ENCODE assay signal across 8 cellular contexts in the genomic region with DNA sequence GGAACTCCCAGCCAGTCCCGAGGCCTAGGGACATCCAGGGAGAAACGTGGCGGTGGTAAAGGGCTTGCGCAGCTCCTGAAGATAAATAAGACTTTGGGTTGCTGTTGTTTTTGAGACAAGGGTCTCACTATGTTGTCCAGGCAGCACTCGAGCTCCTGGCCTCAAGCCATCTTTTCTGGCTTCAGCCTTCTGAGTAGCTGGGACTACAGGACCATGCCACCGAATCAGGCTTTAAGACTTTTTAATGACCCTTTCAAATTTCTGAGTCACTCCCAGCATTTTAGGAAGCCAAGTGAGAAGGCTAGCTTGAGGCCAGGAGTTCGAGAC. TPM values are rescaled to one million over a fixed set of nuclear protein-coding genes. Genes with fewer than 3 reads are reported as not detected.
DNase-seq lines count a peak whose midpoint lies in the region; ATAC-seq and TF ChIP-seq lines count a peak whose summit lies in the region.

No MANE protein-coding gene starts in this region.

- no peak for DNase-seq in activated CD4-positive, alpha-beta T cell treated with anti-CD3 and anti-CD28 coated beads for 36 hours
- DNase-seq in activated CD4-positive, alpha-beta T cell treated with anti-CD3 and anti-CD28 coated beads for 4 hours = no peak
- DNase-seq in adipocyte (ENCODE audit: low read depth) = peak; percentile 48
- DNase-seq in left lobe of liver (ENCODE audit: low spot score) = peak; percentile 52
- DNase-seq in testis = no peak
- DNase-seq in GM13976 (ENCODE audit: low spot score) = no peak
- DNase-seq in GM19238 (ENCODE audit: insufficient read length, low spot score) = no peak

- TF ChIP-seq POLR2A in testis (IDR thresholded peaks at IDR 0.05) = no peak

- H3K27me3 Mint-ChIP-seq in activated CD4-positive, alpha-beta T cell treated with anti-CD3 and anti-CD28 coated beads for 36 hours = no peaks in the 10 kb centered on the region

- no peaks in the 10 kb centered on the region for H3K9me3 ChIP-seq in adipocyte (ENCODE audit: control insufficient read depth, low read length)
- H3K9me3 ChIP-seq in testis = no peaks in the 10 kb centered on the region

- peak overlapping the region; percentile 93 to 99 for H3K27ac ChIP-seq in testis

- peak overlapping the region; percentile 90 for H3K27ac Mint-ChIP-seq in activated CD4-positive, alpha-beta T cell treated with anti-CD3 and anti-CD28 coated beads for 36 hours

- POLR2A ChIA-PET in activated CD4-positive, alpha-beta T cell treated with anti-CD3 and anti-CD28 coated beads for 36 hours (lab: Charles Lee) = interaction anchor here (0.7 to 1.8 kb wide), 3 partner anchors 10 to 66 kb away, joined by 3 to 6 read pairs (median 4); no protein-coding TSS in a partner anchor

- peak overlapping the region; percentile 98 for H3K9ac ChIP-seq in adipocyte (ENCODE audit: low read length)

- H3K4me1 ChIP-seq in adipocyte (ENCODE audit: control insufficient read depth, insufficient read depth, low read length) = peaks cover 14% of the 10 kb centered on the region
- peaks cover 5% of the 10 kb centered on the region for H3K4me1 ChIP-seq in testis

- H3K36me3 ChIP-seq in adipocyte (ENCODE audit: control insufficient read depth, insufficient read depth, low read length, severe bottlenecking) (no peaks in the 10 kb centered on the region), testis (ENCODE audit: low read depth, missing control alignments) (no peaks in the 10 kb centered on the region)

- in situ Hi-C loops in GM13976 (cut with MboI; ENCODE audit: low sequenced_read_pairs, unreplicated experiment) = no loop called here

- H3K4me3 ChIP-seq in adipocyte (ENCODE audit: low read length) = peak overlapping the region; percentile 94
- peak overlapping the region; percentile 89 to 92 for H3K4me3 ChIP-seq in testis

- no peak for ATAC-seq in activated CD4-positive, alpha-beta T cell treated with anti-CD3 and anti-CD28 coated beads for 36 hours
- no peak for ATAC-seq in left lobe of liver
- no peak for ATAC-seq in GM19463 (IDR thresholded peaks at IDR 0.05; ENCODE audit: unreplicated experiment)

- WGBS in testis, 2 donors = 28 to 30% methylated on average over 7 of the region's 7 CpGs

- H3K4me3 Mint-ChIP-seq in activated CD4-positive, alpha-beta T cell treated with anti-CD3 and anti-CD28 coated beads for 36 hours = peak overlapping the region; percentile 91

- H3K36me3 Mint-ChIP-seq in activated CD4-positive, alpha-beta T cell treated with anti-CD3 and anti-CD28 coated beads for 36 hours (ENCODE audit: low read depth) = no peaks in the 10 kb centered on the region

- intact Hi-C loops in activated CD4-positive, alpha-beta T cell treated with anti-CD3 and anti-CD28 coated beads for 36 hours (cut with DNase I, micrococcal nuclease) = loop anchor here (1.0 to 5.0 kb wide), 12 partner anchors 68 to 527 kb away; a partner anchor contains a TSS
- intact Hi-C loops in testis (cut with DNase I; ENCODE audit: low total_unique reads) = no loop called here

- CTCF ChIA-PET in activated CD4-positive, alpha-beta T cell treated with anti-CD3 and anti-CD28 coated beads for 36 hours (lab: Charles Lee) = interaction anchor here (0.7 to 2.4 kb wide), 7 partner anchors 9 to 435 kb away, joined by 3 to 11 read pairs (median 4); a partner anchor contains a TSS

- TF ChIP-seq CTCF in testis (IDR thresholded peaks at IDR 0.05) (no peak), GM13976 (IDR thresholded peaks at IDR 0.05; ENCODE audit: borderline replicate concordance, control extremely low read depth, extremely low read depth, insufficient read depth, missing control alignments) (no peak)

- H3K27me3 ChIP-seq in adipocyte (replicated peaks; ENCODE audit: control insufficient read depth, insufficient read depth, low read length) = no peaks in the 10 kb centered on the region
- H3K27me3 ChIP-seq in testis = no peaks in the 10 kb centered on the region

- H3K4me1 Mint-ChIP-seq in activated CD4-positive, alpha-beta T cell treated with anti-CD3 and anti-CD28 coated beads for 36 hours = peaks cover 8% of the 10 kb centered on the region

- no peaks in the 10 kb centered on the region for H3K9me3 Mint-ChIP-seq in activated CD4-positive, alpha-beta T cell treated with anti-CD3 and anti-CD28 coated beads for 36 hours (ENCODE audit: low read depth)

RNA-seq across cellular contexts. Expression of a gene that starts 0.7 kb away (rescaled TPM):
- total RNA-seq in activated CD4-positive, alpha-beta T cell treated with anti-CD3 and anti-CD28 coated beads for 36 hours = 10 to 100 TPM; 17.0 to 19.0 TPM
- total RNA-seq in left lobe of liver (94.4 TPM), testis (10 to 100 TPM; 22.7 to 26.6 TPM)
- polyA plus RNA-seq in testis (ENCODE audit: insufficient read depth, low read depth, low replicate concordance) = 13.2 TPM

Comparison
In these comparisons a context has a peak if more than half of its experiments do, and no peak if none do; other contexts are left out.
1. DNase-seq: peak in adipocyte (single experiment) and left lobe of liver (single experiment); none in activated CD4-positive, alpha-beta T cell treated with anti-CD3 and anti-CD28 coated beads for 36 hours (single experiment), activated CD4-positive, alpha-beta T cell treated with anti-CD3 and anti-CD28 coated beads for 4 hours (0 of 2), testis (single experiment), GM13976 (single experiment) and GM19238 (single experiment).